ENCODE assay signal across 16 cellular contexts in the genomic region with DNA sequence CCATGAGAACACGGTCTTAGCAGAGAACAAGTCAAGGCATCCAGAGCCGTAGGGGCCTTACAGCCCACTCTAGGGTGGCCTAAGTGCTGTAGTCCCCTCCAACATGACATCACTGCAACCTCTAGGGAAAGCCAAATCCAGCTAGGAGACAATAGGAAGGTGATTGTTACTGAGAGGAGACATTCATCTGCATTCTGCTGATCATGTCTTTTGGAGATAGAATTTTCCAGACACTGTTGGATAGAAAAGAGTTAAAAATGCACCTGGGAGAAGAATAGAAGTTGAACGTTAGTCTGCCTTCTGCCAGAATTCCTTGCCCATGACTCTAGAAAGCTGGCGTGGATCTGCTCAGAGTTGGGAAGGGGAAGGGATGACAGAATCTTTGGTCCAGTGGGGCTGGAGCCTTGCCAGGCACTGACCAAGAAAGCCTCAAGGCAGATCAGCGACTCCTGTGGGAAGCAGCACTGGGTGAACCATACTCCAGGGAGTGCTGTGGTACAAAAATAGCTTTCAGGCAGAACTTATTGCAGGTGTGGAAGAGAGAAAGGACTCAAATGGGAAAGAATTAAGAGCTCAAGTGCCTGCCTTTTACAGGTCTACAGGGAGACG. TPM values are rescaled to one million over a fixed set of nuclear protein-coding genes. Genes with fewer than 3 reads are reported as not detected.
DNase-seq lines count a peak whose midpoint lies in the region; ATAC-seq and TF ChIP-seq lines count a peak whose summit lies in the region.
"Had no signal": no experiment of that assay in that cellular context is flagged by ENCODE, and none has a peak within 500 bp of the region (broad histone marks: within the 10 kb centered on the region; RNA-seq: fewer than 3 reads in every experiment).

No MANE protein-coding gene starts in this region.

- H3K4me1 ChIP-seq in RWPE2 (ENCODE audit: insufficient read depth, poor library complexity, severe bottlenecking) = peaks cover 1% of the 10 kb centered on the region
- H3K4me1 ChIP-seq: SJSA1 had no signal

- ATAC-seq in RWPE2 (ENCODE audit: low read depth) (peak; percentile 77), GM19452 (IDR thresholded peaks at IDR 0.05; ENCODE audit: unreplicated experiment) (no peak), GM21619 (IDR thresholded peaks at IDR 0.05; ENCODE audit: unreplicated experiment) (no peak)
- ATAC-seq in activated naive CD4-positive, alpha-beta T cell treated with anti-CD3 and anti-CD28 coated beads, Interleukin-2, amount 50 U/mL, for 72 hours = no peak
- ATAC-seq: stimulated activated effector memory CD8-positive, alpha-beta T cell treated with anti-CD3 and anti-CD28 coated beads, Interleukin-12 subunit alpha, Interleukin-12 subunit beta, amount 100 ng/mL, for 72 hours had no signal

- TF ChIP-seq CTCF in RWPE2 (IDR thresholded peaks at IDR 0.05; ENCODE audit: poor library complexity, severe bottlenecking) (peak; percentile 15), fibroblast of mammary gland (conservative IDR thresholded peaks at IDR 0.05; ENCODE audit: control insufficient read depth, insufficient read depth, low read depth, low read length) (peak; percentile 40)

- H3K9me3 Mint-ChIP-seq in activated naive CD4-positive, alpha-beta T cell treated with anti-CD3 and anti-CD28 coated beads, Interleukin-2, amount 50 U/mL, for 72 hours = no peaks in the 10 kb centered on the region
- H3K9me3 Mint-ChIP-seq: stimulated activated effector memory CD8-positive, alpha-beta T cell treated with anti-CD3 and anti-CD28 coated beads, Interleukin-12 subunit alpha, Interleukin-12 subunit beta, amount 100 ng/mL, for 72 hours had no signal

- H3K27ac Mint-ChIP-seq in activated naive CD4-positive, alpha-beta T cell treated with anti-CD3 and anti-CD28 coated beads, Interleukin-2, amount 50 U/mL, for 72 hours = no peak overlapping the region
- H3K27ac Mint-ChIP-seq: activated naive CD8-positive, alpha-beta T cell; stimulated activated effector memory CD8-positive, alpha-beta T cell treated with anti-CD3 and anti-CD28 coated beads, Interleukin-12 subunit alpha, Interleukin-12 subunit beta, amount 100 ng/mL, for 72 hours had no signal

- H3K27ac ChIP-seq in RWPE2 (ENCODE audit: poor library complexity, severe bottlenecking) = no peak overlapping the region
- H3K27ac ChIP-seq: esophagus squamous epithelium, SJSA1 had no signal

- H3K9me3 ChIP-seq in RWPE2 (ENCODE audit: severe bottlenecking) = no peaks in the 10 kb centered on the region
- H3K9me3 ChIP-seq: esophagus squamous epithelium, SJSA1 had no signal

- H3K36me3 Mint-ChIP-seq in activated naive CD4-positive, alpha-beta T cell treated with anti-CD3 and anti-CD28 coated beads, Interleukin-2, amount 50 U/mL, for 72 hours = no peaks in the 10 kb centered on the region
- H3K36me3 Mint-ChIP-seq: activated naive CD8-positive, alpha-beta T cell; stimulated activated effector memory CD8-positive, alpha-beta T cell treated with anti-CD3 and anti-CD28 coated beads, Interleukin-12 subunit alpha, Interleukin-12 subunit beta, amount 100 ng/mL, for 72 hours had no signal

- DNase-seq in GM03348 (ENCODE audit: low spot score) = peak; percentile 82
- peak; percentile 74 for DNase-seq in RWPE2 (ENCODE audit: low spot score)
- peak; percentile 86 for DNase-seq in fibroblast of mammary gland (ENCODE audit: low read depth)
- peak; percentile 90 for DNase-seq in renal cortical epithelial cell (ENCODE audit: low read depth)
- DNase-seq in activated naive CD4-positive, alpha-beta T cell treated with anti-CD3 and anti-CD28 coated beads, Interleukin-2, amount 50 U/mL, for 72 hours (ENCODE audit: low spot score in 2 of 2) = no peak
- no peak for DNase-seq in NCI-H128 (lab: John Stamatoyannopoulos, UW; ENCODE audit: unreplicated experiment)
- DNase-seq: activated CD4-positive, alpha-beta T cell treated with anti-CD3 and anti-CD28 coated beads for 48 hours; DMS79 treated with DMSO at 0.1 percent for 48 hours; esophagus squamous epithelium; NCI-H2081; stimulated activated CD4-positive, alpha-beta T cell treated with anti-CD3 and anti-CD28 coated beads, Interleukin-12 subunit alpha, Interleukin-12 subunit beta, amount 100 ng/mL, for 4 hours had no signal

- no peaks in the 10 kb centered on the region for H3K27me3 ChIP-seq in RWPE2 (ENCODE audit: insufficient read depth, poor library complexity, severe bottlenecking)
- H3K27me3 ChIP-seq: esophagus squamous epithelium, SJSA1 had no signal

- no peaks in the 10 kb centered on the region for H3K36me3 ChIP-seq in RWPE2 (ENCODE audit: low read depth)
- H3K36me3 ChIP-seq: esophagus squamous epithelium, SJSA1 had no signal

- no peak overlapping the region for H3K4me3 ChIP-seq in RWPE2 (ENCODE audit: severe bottlenecking)
- no peak overlapping the region for H3K4me3 ChIP-seq in fibroblast of mammary gland (ENCODE audit: control insufficient read depth, low read depth, low read length)
- H3K4me3 ChIP-seq: esophagus squamous epithelium, SJSA1 had no signal

RNA-seq across cellular contexts. Expression of a gene that starts 44.8 kb away (rescaled TPM):
- total RNA-seq in renal cortical epithelial cell = 74.8 and 96.9 TPM in 2 replicates
- 10 to 100 TPM; 75.9 to 97.0 TPM for total RNA-seq in activated naive CD4-positive, alpha-beta T cell treated with anti-CD3 and anti-CD28 coated beads, Interleukin-2, amount 50 U/mL, for 72 hours

RNA-seq across cellular contexts. Expression of a gene that starts 50.4 kb away (rescaled TPM):
- 0.10 and 3.3 TPM in 2 replicates for total RNA-seq in renal cortical epithelial cell
- not detected for total RNA-seq in activated naive CD4-positive, alpha-beta T cell treated with anti-CD3 and anti-CD28 coated beads, Interleukin-2, amount 50 U/mL, for 72 hours
- total RNA-seq: SJSA1 had no signal

Comparison
In these comparisons a context has a peak if more than half of its experiments do, and no peak if none do; other contexts are left out.
1. DNase-seq: peak in GM03348 (single experiment), RWPE2 (single experiment), fibroblast of mammary gland (single experiment) and renal cortical epithelial cell (single experiment); none in activated naive CD4-positive, alpha-beta T cell treated with anti-CD3 and anti-CD28 coated beads, Interleukin-2, amount 50 U/mL, for 72 hours (0 of 2) and NCI-H128 (single experiment).